In the genomic region with DNA sequence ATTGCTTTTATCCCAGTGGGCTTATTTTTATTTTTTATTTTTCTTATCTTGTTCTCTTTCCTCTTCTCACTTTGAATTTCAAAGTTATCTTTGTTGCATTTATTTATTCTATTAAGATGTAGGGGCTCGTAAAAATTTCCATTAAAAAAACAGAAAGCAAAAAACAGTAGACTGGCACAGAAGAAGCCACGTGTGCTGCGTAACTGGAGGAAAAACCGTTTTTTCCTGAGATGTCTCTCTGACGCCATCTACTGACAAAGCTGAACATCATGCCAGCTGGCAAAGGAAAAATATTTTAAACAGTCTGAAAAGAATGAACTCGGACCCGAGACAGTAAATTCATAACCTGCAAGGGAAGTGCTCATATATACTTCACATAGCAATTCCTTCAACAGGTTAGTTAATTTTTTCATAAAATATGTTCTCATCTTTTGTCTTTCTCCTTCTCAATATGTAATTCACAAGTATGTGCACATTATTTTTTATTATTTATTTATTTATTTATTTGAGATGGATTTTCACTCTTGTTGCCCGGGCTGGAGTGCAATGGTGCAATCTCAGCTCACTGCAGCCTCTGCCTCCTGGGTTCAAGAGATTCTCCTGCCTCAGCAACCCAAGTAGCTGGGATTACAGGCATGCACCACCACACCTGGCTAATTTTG, we compare ENCODE assay signal across 1 cellular context.
A peak's percentile ranks its signal among the peaks of the same experiment; 100 is the strongest.
TF ChIP-seq lines count a peak whose summit lies in the region.

No MANE protein-coding gene starts in this region.

TF ChIP-seq in SK-N-SH, 30 proteins besides CTCF, POLR2A, EP300 and RAD21 (continued from another document):
- TF ChIP-seq, protein P1, sequence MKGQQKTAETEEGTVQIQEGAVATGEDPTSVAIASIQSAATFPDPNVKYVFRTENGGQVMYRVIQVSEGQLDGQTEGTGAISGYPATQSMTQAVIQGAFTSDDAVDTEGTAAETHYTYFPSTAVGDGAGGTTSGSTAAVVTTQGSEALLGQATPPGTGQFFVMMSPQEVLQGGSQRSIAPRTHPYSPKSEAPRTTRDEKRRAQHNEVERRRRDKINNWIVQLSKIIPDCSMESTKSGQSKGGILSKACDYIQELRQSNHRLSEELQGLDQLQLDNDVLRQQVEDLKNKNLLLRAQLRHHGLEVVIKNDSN (IDR thresholded peaks at IDR 0.05; ENCODE audit: borderline replicate concordance, low read depth), result peak; percentile 67; the same call in 1 of the 2 replicates
- TF ChIP-seq SMC3 (IDR thresholded peaks at IDR 0.05; ENCODE audit: low read depth, low read length), result peak; percentile 63
TF ChIP-seq in SK-N-SH: peak in this region for 8.
